In genomic region chr13:78934336-78934735, GRCh38 we compare ENCODE assay signal across 24 cellular contexts.
"Had no signal": no experiment of that assay in that cellular context is flagged by ENCODE, and none has a peak within 500 bp of the region (broad histone marks: within the 10 kb centered on the region; RNA-seq: fewer than 3 reads in every experiment).

No MANE protein-coding gene starts in this region.

- DNase-seq: cortex of kidney; effector memory CD8-positive, alpha-beta T cell; erythroblast; head of caudate nucleus; left ventricle myocardium superior; lower lobe of right lung; natural killer cell; stimulated activated CD4-positive, alpha-beta T cell treated with anti-CD3 and anti-CD28 coated beads, Interleukin-12 subunit alpha, Interleukin-12 subunit beta, amount 100 ng/mL, for 4 hours; stimulated activated CD4-positive, alpha-beta T cell treated with anti-CD3 and anti-CD28 coated beads, Interleukin-1b, Interleukin-23, amount 100 ng/mL, for 48 hours; stimulated activated CD4-positive, alpha-beta T cell treated with anti-CD3 and anti-CD28 coated beads, Interleukin-4, amount 100 ng/mL, for 1 hour; stimulated activated CD8-positive, alpha-beta memory T cell treated with anti-CD3 and anti-CD28 coated beads, Interleukin-4, amount 100 ng/mL, for 48 hours; stimulated activated naive CD4-positive, alpha-beta T cell treated with Interleukin-2 at 50 U/mL for 16 hours; stomach; tibial artery had no signal

- H3K36me3 Mint-ChIP-seq: natural killer cell, type B pancreatic cell had no signal

- H3K27me3 ChIP-seq: right atrium auricular region, stomach, tibial artery had no signal

- H3K27ac ChIP-seq: lower lobe of right lung, parathyroid adenoma, right atrium auricular region, stomach, tibial artery had no signal

- H3K4me3 Mint-ChIP-seq: effector memory CD8-positive, alpha-beta T cell; natural killer cell; neural crest cell; type B pancreatic cell had no signal

- H3K4me1 Mint-ChIP-seq: natural killer cell, neural crest cell had no signal

- H3K27me3 Mint-ChIP-seq: progenitor cell of endocrine pancreas had no signal

- H2AFZ ChIP-seq: parathyroid adenoma had no signal

- FAIRE-seq: endometrium, frontal cortex, keratinocyte had no signal

- H3K36me3 ChIP-seq: lower lobe of right lung, right atrium auricular region, stomach, tibial artery had no signal

- H3K4me2 ChIP-seq: smooth muscle cell had no signal

- H3K9me3 ChIP-seq: lower lobe of right lung, right atrium auricular region, stomach, tibial artery had no signal

- H3K9me3 Mint-ChIP-seq: effector memory CD8-positive, alpha-beta T cell; neural crest cell; type B pancreatic cell had no signal

- H3K4me3 ChIP-seq: lower lobe of right lung, right atrium auricular region, smooth muscle cell, stomach, tibial artery had no signal

- ATAC-seq: effector memory CD8-positive, alpha-beta T cell; left ventricle myocardium superior; lower lobe of right lung; natural killer cell; sciatic nerve had no signal

- H3K4me1 ChIP-seq: lower lobe of right lung, parathyroid adenoma, right atrium auricular region, stomach, tibial artery had no signal

- H3K79me2 ChIP-seq: parathyroid adenoma had no signal

- H3K9ac ChIP-seq: parathyroid adenoma had no signal

- H3K27ac Mint-ChIP-seq: effector memory CD8-positive, alpha-beta T cell; natural killer cell; progenitor cell of endocrine pancreas; type B pancreatic cell had no signal
